In genomic region chr22:36443198-36443770, GRCh38 we compare ENCODE assay signal across 20 cellular contexts. TPM values are rescaled to one million over a fixed set of nuclear protein-coding genes. Genes with fewer than 3 reads are reported as not detected.
DNase-seq lines count a peak whose midpoint lies in the region; ATAC-seq and TF ChIP-seq lines count a peak whose summit lies in the region.
"Had no signal": no experiment of that assay in that cellular context is flagged by ENCODE, and none has a peak within 500 bp of the region (broad histone marks: within the 10 kb centered on the region; RNA-seq: fewer than 3 reads in every experiment).

No MANE protein-coding gene starts in this region.

- peak overlapping the region; percentile 57 for H3K27ac Mint-ChIP-seq in T-helper 2 cell treated with Interferon-gamma antibody and Interleukin-4, amounts not matched to agents 5 μg/mL and 100 μg/mL, for 36 hours
- H3K27ac Mint-ChIP-seq in stimulated activated memory B cell treated with anti-CD40 and anti-IgM and Interleukin-4, amounts not matched to agents 10 μg/mL and 1 μg/mL and 100 μg/mL, for 72 hours: peak overlapping the region; percentile 6
- H3K27ac Mint-ChIP-seq: activated CD4-positive, alpha-beta memory T cell treated with anti-CD3 and anti-CD28 coated beads, Interleukin-2, amount 10 ng/mL, durations not matched to agents 7 days and 5 days; activated T-helper 1 cell treated with anti-CD3 and anti-CD28 coated beads, Interleukin-12 subunit alpha, Interleukin-12 subunit beta, Interleukin-2, Interleukin-4 antibody, amounts not matched to agents 30 ng/mL and 10 ng/mL and 1 ng/mL, durations not matched to agents 14 hours and 24 hours and 36 hours; GM23338; stimulated activated naive CD8-positive, alpha-beta T cell treated with anti-CD3 and anti-CD28 coated beads, Interleukin-15, amount 100 ng/mL, for 72 hours had no signal

- ATAC-seq in stimulated activated memory B cell treated with anti-CD40 and anti-IgM and Interleukin-4, amounts not matched to agents 10 μg/mL and 1 μg/mL and 100 μg/mL, for 72 hours: peak; percentile 74
- ATAC-seq in HG02571 (IDR thresholded peaks at IDR 0.05; ENCODE audit: unreplicated experiment): no peak
- ATAC-seq: A549; left ventricle myocardium superior; stimulated activated naive CD8-positive, alpha-beta T cell treated with anti-CD3 and anti-CD28 coated beads, Interleukin-15, amount 100 ng/mL, for 72 hours had no signal

- H3K36me3 Mint-ChIP-seq in T-helper 2 cell treated with Interferon-gamma antibody and Interleukin-4, amounts not matched to agents 5 μg/mL and 100 μg/mL, for 36 hours (ENCODE audit: low read depth): no peaks in the 10 kb centered on the region
- no peaks in the 10 kb centered on the region for H3K36me3 Mint-ChIP-seq in stimulated activated memory B cell treated with anti-CD40 and anti-IgM and Interleukin-4, amounts not matched to agents 10 μg/mL and 1 μg/mL and 100 μg/mL, for 72 hours

- TF ChIP-seq POLR2A in tibial nerve (IDR thresholded peaks at IDR 0.05): no peak

- no peaks in the 10 kb centered on the region for H3K9me3 Mint-ChIP-seq in T-helper 2 cell treated with Interferon-gamma antibody and Interleukin-4, amounts not matched to agents 5 μg/mL and 100 μg/mL, for 36 hours
- H3K9me3 Mint-ChIP-seq in stimulated activated memory B cell treated with anti-CD40 and anti-IgM and Interleukin-4, amounts not matched to agents 10 μg/mL and 1 μg/mL and 100 μg/mL, for 72 hours: no peaks in the 10 kb centered on the region
- H3K9me3 Mint-ChIP-seq: activated CD4-positive, alpha-beta memory T cell treated with anti-CD3 and anti-CD28 coated beads, Interleukin-2, amount 10 ng/mL, durations not matched to agents 7 days and 5 days; activated T-helper 1 cell treated with anti-CD3 and anti-CD28 coated beads, Interleukin-12 subunit alpha, Interleukin-12 subunit beta, Interleukin-2, Interleukin-4 antibody, amounts not matched to agents 30 ng/mL and 10 ng/mL and 1 ng/mL, durations not matched to agents 14 hours and 24 hours and 36 hours; GM23338; stimulated activated naive CD8-positive, alpha-beta T cell treated with anti-CD3 and anti-CD28 coated beads, Interleukin-15, amount 100 ng/mL, for 72 hours had no signal

- H3K4me1 ChIP-seq in OCI-LY3 (ENCODE audit: low read length): peaks cover 21% of the 10 kb centered on the region
- peaks cover 0 to 10% (median 0%) of the 10 kb centered on the region in 4 donors for H3K4me1 ChIP-seq in tibial nerve

- no peaks in the 10 kb centered on the region for H4K20me1 ChIP-seq in OCI-LY3 (ENCODE audit: insufficient read depth, low read length)

- no peaks in the 10 kb centered on the region for H3K79me2 ChIP-seq in OCI-LY3 (ENCODE audit: low read length)

- no peaks in the 10 kb centered on the region for H3K27me3 ChIP-seq in OCI-LY3 (ENCODE audit: low read depth, low read length)
- H3K27me3 ChIP-seq in tibial nerve: no peaks in the 10 kb centered on the region
- H3K27me3 ChIP-seq: ovary had no signal

- H3K27ac ChIP-seq in OCI-LY3 (ENCODE audit: low read length) (no peak overlapping the region), tibial nerve (no peak overlapping the region)
- H3K27ac ChIP-seq: ovary, SK-N-MC had no signal

- H2AFZ ChIP-seq in OCI-LY3 (ENCODE audit: low read depth, low read length): no peak overlapping the region
- H2AFZ ChIP-seq: GM23338 had no signal

- no peak for DNase-seq in T-helper 2 cell treated with Interferon-gamma antibody and Interleukin-4, amounts not matched to agents 5 μg/mL and 100 μg/mL, for 36 hours (ENCODE audit: low spot score)
- DNase-seq in T-helper 2 cell: no peak
- DNase-seq in fibroblast of peridontal ligament (ENCODE audit: extremely low read depth): peak; percentile 39
- no peak for DNase-seq in tibial nerve (ENCODE audit: low spot score in 2 of 2)
- DNase-seq in SIG-M5 treated with dmso at 0.1 percent for 504 hours (lab: John Stamatoyannopoulos, UW; ENCODE audit: unreplicated experiment): no peak
- DNase-seq: activated CD4-positive, alpha-beta memory T cell treated with anti-CD3 and anti-CD28 coated beads, Interleukin-2, amount 10 ng/mL, durations not matched to agents 7 days and 5 days; anterior cingulate cortex; dermis blood vessel endothelial cell; left ventricle myocardium superior; NCI-H2081 treated with DMSO at 0.1 percent for 48 hours; NK-92 treated with Interleukin-12 subunit alpha and Interleukin-12 subunit beta, amount 100 ng/mL, for 24 hours; ovary; stimulated activated naive CD8-positive, alpha-beta T cell treated with anti-CD3 and anti-CD28 coated beads, Interleukin-15, amount 100 ng/mL, for 72 hours had no signal

- peaks cover 26% of the 10 kb centered on the region for H3K4me1 Mint-ChIP-seq in T-helper 2 cell treated with Interferon-gamma antibody and Interleukin-4, amounts not matched to agents 5 μg/mL and 100 μg/mL, for 36 hours (ENCODE audit: low read depth)
- H3K4me1 Mint-ChIP-seq in stimulated activated memory B cell treated with anti-CD40 and anti-IgM and Interleukin-4, amounts not matched to agents 10 μg/mL and 1 μg/mL and 100 μg/mL, for 72 hours: peaks cover 36% of the 10 kb centered on the region

- H3K9me3 ChIP-seq in OCI-LY3 (ENCODE audit: insufficient read depth, low read length): no peaks in the 10 kb centered on the region
- peaks cover 0 to 4% (median 0%) of the 10 kb centered on the region in 4 donors for H3K9me3 ChIP-seq in tibial nerve
- H3K9me3 ChIP-seq: A549, ovary had no signal

- no peak for TF ChIP-seq EP300 in tibial nerve (IDR thresholded peaks at IDR 0.05)

- H3K4me2 ChIP-seq in OCI-LY3 (ENCODE audit: low read length): peak overlapping the region; percentile 44
- H3K4me2 ChIP-seq: A549, GM23338 had no signal

- 70 to 80% methylated on average over 8 of the region's 8 CpGs for WGBS in tibial nerve, 2 donors

- H3K4me3 Mint-ChIP-seq in T-helper 2 cell treated with Interferon-gamma antibody and Interleukin-4, amounts not matched to agents 5 μg/mL and 100 μg/mL, for 36 hours: no peak overlapping the region
- H3K4me3 Mint-ChIP-seq in stimulated activated memory B cell treated with anti-CD40 and anti-IgM and Interleukin-4, amounts not matched to agents 10 μg/mL and 1 μg/mL and 100 μg/mL, for 72 hours: peak overlapping the region; percentile 15
- H3K4me3 Mint-ChIP-seq: activated CD4-positive, alpha-beta memory T cell treated with anti-CD3 and anti-CD28 coated beads, Interleukin-2, amount 10 ng/mL, durations not matched to agents 7 days and 5 days; activated T-helper 1 cell treated with anti-CD3 and anti-CD28 coated beads, Interleukin-12 subunit alpha, Interleukin-12 subunit beta, Interleukin-2, Interleukin-4 antibody, amounts not matched to agents 30 ng/mL and 10 ng/mL and 1 ng/mL, durations not matched to agents 14 hours and 24 hours and 36 hours; GM23338; stimulated activated naive CD8-positive, alpha-beta T cell treated with anti-CD3 and anti-CD28 coated beads, Interleukin-15, amount 100 ng/mL, for 72 hours had no signal

- no peak for TF ChIP-seq CTCF in OCI-LY3 (IDR thresholded peaks at IDR 0.05; ENCODE audit: low read depth, low read length)
- no peak for TF ChIP-seq CTCF in tibial nerve (IDR thresholded peaks at IDR 0.05)

- no peaks in the 10 kb centered on the region for H3K27me3 Mint-ChIP-seq in T-helper 2 cell treated with Interferon-gamma antibody and Interleukin-4, amounts not matched to agents 5 μg/mL and 100 μg/mL, for 36 hours (ENCODE audit: low read depth)
- H3K27me3 Mint-ChIP-seq in stimulated activated memory B cell treated with anti-CD40 and anti-IgM and Interleukin-4, amounts not matched to agents 10 μg/mL and 1 μg/mL and 100 μg/mL, for 72 hours: no peaks in the 10 kb centered on the region
- H3K27me3 Mint-ChIP-seq: activated CD4-positive, alpha-beta memory T cell treated with anti-CD3 and anti-CD28 coated beads, Interleukin-2, amount 10 ng/mL, durations not matched to agents 7 days and 5 days; stimulated activated naive CD8-positive, alpha-beta T cell treated with anti-CD3 and anti-CD28 coated beads, Interleukin-15, amount 100 ng/mL, for 72 hours had no signal

- H3K9ac ChIP-seq in OCI-LY3 (ENCODE audit: low read length): no peak overlapping the region

- H3K36me3 ChIP-seq in OCI-LY3 (replicated peaks; ENCODE audit: low read depth, low read length): no peaks in the 10 kb centered on the region
- H3K36me3 ChIP-seq in tibial nerve: no peaks in the 10 kb centered on the region
- H3K36me3 ChIP-seq: ovary had no signal

- H3K4me3 ChIP-seq in OCI-LY3 (ENCODE audit: low read length): 0 out of 2 replicates have a peak overlapping the region, but pooled peaks have one; percentile 27
- H3K4me3 ChIP-seq in tibial nerve: no peak overlapping the region
- H3K4me3 ChIP-seq: A549, GM23338, ovary, SK-N-MC had no signal

RNA-seq across cellular contexts. Expression of gene TXN2, which starts 38.2 kb away (rescaled TPM):
- 10 to 100 TPM; 50.4 to 83.5 (median 68.0) TPM for total RNA-seq in tibial nerve

RNA-seq across cellular contexts. Expression of gene MYH9, which starts 55.5 kb away (rescaled TPM):
- 100 to 1,000 TPM; 361 to 406 (median 386) TPM for total RNA-seq in tibial nerve
